Comparison of ENCODE assay signal across 8 cellular contexts in the genomic region with DNA sequence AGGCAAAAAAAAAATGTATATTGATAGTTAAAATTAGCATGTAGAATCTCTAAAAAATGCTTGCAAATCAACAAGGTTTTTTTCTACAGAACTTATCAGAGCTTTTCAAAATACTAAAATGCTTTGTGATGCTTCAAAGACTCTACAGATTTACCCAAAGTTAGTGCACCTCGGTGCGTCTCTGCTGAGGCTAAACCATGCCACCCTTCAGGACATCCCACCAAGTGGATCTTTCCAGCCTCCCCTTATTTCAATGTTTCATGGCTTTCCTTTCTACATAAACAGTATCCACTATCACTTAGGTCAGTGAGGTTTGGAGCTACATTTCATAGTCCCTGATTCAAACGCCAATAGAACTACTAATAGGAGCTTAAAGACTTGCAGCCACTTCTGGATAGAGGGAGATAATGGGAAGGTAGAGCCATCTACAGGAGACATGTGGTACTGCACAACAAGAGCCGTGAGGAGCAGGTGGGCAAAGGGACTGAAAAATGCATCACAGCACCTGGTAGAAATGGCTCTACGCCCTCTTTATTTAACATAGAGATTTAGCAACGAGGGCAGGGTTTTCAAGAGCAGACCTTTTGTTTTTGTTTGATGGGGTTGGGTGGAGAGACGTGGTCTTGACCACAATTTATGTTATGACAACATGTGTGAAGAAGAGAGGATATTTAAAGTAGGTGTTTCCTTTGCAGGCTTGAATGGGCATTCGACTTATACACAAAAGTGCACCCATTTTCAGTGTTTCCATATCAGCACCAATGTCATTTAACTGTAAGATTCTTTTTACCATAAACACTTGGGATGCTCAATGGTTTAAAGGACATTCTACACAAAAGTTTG. TPM values are rescaled to one million over a fixed set of nuclear protein-coding genes. Genes with fewer than 3 reads are reported as not detected.
DNase-seq lines count a peak whose midpoint lies in the region; ATAC-seq and TF ChIP-seq lines count a peak whose summit lies in the region.

No MANE protein-coding gene starts in this region.

- H3K9ac ChIP-seq in mammary epithelial cell (ENCODE audit: insufficient read depth, low read length): no peak overlapping the region

- dilution Hi-C loops in mammary epithelial cell (cut with HindIII; ENCODE audit: low sequenced_read_pairs): no loop called here

- DNase-seq in DMS 273 treated with DMSO at 0.1 percent for 48 hours (lab: John Stamatoyannopoulos, UW) (peak; percentile 11), KBM-7 (peak; percentile 64), RKO (ENCODE audit: low spot score) (peak; percentile 70), mammary epithelial cell (peak; percentile 21), kidney epithelial cell (ENCODE audit: low read depth) (peak; percentile 4)
- peak; percentile 44 for DNase-seq in stimulated activated CD8-positive, alpha-beta memory T cell treated with anti-CD3 and anti-CD28 coated beads, Interleukin-4, amount 100 ng/mL, for 48 hours

- H3K36me3 ChIP-seq in mammary epithelial cell (ENCODE audit: insufficient read depth, low read length) (no peaks in the 10 kb centered on the region), kidney epithelial cell (ENCODE audit: control insufficient read depth, insufficient read depth, low read length) (no peaks in the 10 kb centered on the region)

- no peaks in the 10 kb centered on the region for H3K4me1 ChIP-seq in mammary epithelial cell (ENCODE audit: insufficient read depth, low read length)

- CTCF ChIA-PET in mammary epithelial cell (lab: Charles Lee; ENCODE audit: low non-redundant PET): interaction anchor here (0.6 to 0.7 kb wide), 4 partner anchors 34 to 1105 kb away, joined by 3 to 6 read pairs (median 4); no protein-coding TSS in a partner anchor

- intact Hi-C loops in mammary epithelial cell (cut with micrococcal nuclease): no loop called here

- no TSS peak for BruUV-seq in mammary epithelial cell (replicated peaks; lab: Mats Ljungman, UMichigan)

- no peak overlapping the region for H3K4me2 ChIP-seq in mammary epithelial cell (ENCODE audit: insufficient read depth, low read depth, low read length)

- H3K79me2 ChIP-seq in mammary epithelial cell (ENCODE audit: insufficient read depth, low read length): no peaks in the 10 kb centered on the region

- in situ Hi-C loops in KBM-7 (cut with MboI; ENCODE audit: low pct_unique_long_range_greater_than_20kb, low sequenced_read_pairs): no loop called here
- in situ Hi-C loops in mammary epithelial cell (cut with MboI; ENCODE audit: low sequenced_read_pairs in 2 of 2): no loop called here

- ATAC-seq in GM19397 (IDR thresholded peaks at IDR 0.05; ENCODE audit: unreplicated experiment) (peak; percentile 82), GM18517 (IDR thresholded peaks at IDR 0.05; ENCODE audit: unreplicated experiment) (no peak)

- H3K9me3 ChIP-seq in mammary epithelial cell (replicated peaks; ENCODE audit: insufficient read depth, low read length): no peaks in the 10 kb centered on the region

- H3K27ac ChIP-seq in mammary epithelial cell (ENCODE audit: insufficient read depth, low read depth, low read length): no peak overlapping the region

- TF ChIP-seq CTCF in mammary epithelial cell (conservative IDR thresholded peaks at IDR 0.05 in 1 of 2, IDR thresholded peaks at IDR 0.05 in 1 of 2; ENCODE audit: extremely low read depth in 1 of 2, insufficient read depth in 1 of 2, low read depth in 1 of 2, low read length in 2 of 2) (peak; percentile 92 to 93), kidney epithelial cell (IDR thresholded peaks at IDR 0.05; ENCODE audit: insufficient read depth, low read length, poor library complexity, severe bottlenecking) (peak; percentile 88)

- no peak overlapping the region for H2AFZ ChIP-seq in mammary epithelial cell (ENCODE audit: low read depth, low read length)

- no peak overlapping the region for H3K4me3 ChIP-seq in mammary epithelial cell (replicated peaks in 1 of 3; ENCODE audit: insufficient read depth in 1 of 3, low read depth in 2 of 3, low read length in 3 of 3)
- H3K4me3 ChIP-seq in kidney epithelial cell (ENCODE audit: low read depth, low read length): no peak overlapping the region

- H3K27me3 ChIP-seq in mammary epithelial cell (ENCODE audit: insufficient read depth, low read length) (no peaks in the 10 kb centered on the region), kidney epithelial cell (ENCODE audit: control insufficient read depth, insufficient read depth, low read length) (no peaks in the 10 kb centered on the region)

- 27% methylated on average over 8 of the region's 8 CpGs for WGBS in mammary epithelial cell (ENCODE audit: low coverage, missing lambda C conversion rate)

- H4K20me1 ChIP-seq in mammary epithelial cell (ENCODE audit: insufficient read depth, low read length): no peaks in the 10 kb centered on the region

RNA-seq across cellular contexts. Expression of gene SLC35G4, which starts 56.1 kb away (rescaled TPM):
- total RNA-seq in mammary epithelial cell: not detected
- not detected for polyA plus RNA-seq in mammary epithelial cell
- not detected for polyA minus RNA-seq in mammary epithelial cell
- total RNA-seq in kidney epithelial cell: not detected in 2 replicates

Comparison
In these comparisons a context has a peak if more than half of its experiments do, and no peak if none do; other contexts are left out.
1. DNase-seq: peak in every context shown above with its lines; median percentile 70 in RKO; 64 in KBM-7; 44 in stimulated activated CD8-positive, alpha-beta memory T cell treated with anti-CD3 and anti-CD28 coated beads, Interleukin-4, amount 100 ng/mL, for 48 hours; 21 in mammary epithelial cell; 11 in DMS 273 treated with DMSO at 0.1 percent for 48 hours; 4 in kidney epithelial cell.